In genomic region chr13:58087566-58087965, GRCh38 we compare ENCODE assay signal across 20 cellular contexts.
"Had no signal": no experiment of that assay in that cellular context is flagged by ENCODE, and none has a peak within 500 bp of the region (broad histone marks: within the 10 kb centered on the region; RNA-seq: fewer than 3 reads in every experiment).

No MANE protein-coding gene starts in this region.

- H3K36me3 ChIP-seq: esophagus muscularis mucosa, transverse colon, vagina had no signal

- ATAC-seq: activated T-cell treated with anti-CD3 and anti-CD28 coated beads, Interleukin-2, amount 50 U/mL, for 72 hours; left cardiac atrium; mucosa of descending colon had no signal

- H3K4me1 Mint-ChIP-seq: naive B cell had no signal

- DNase-seq: activated CD4-positive, alpha-beta T cell treated with anti-CD3 and anti-CD28 coated beads, Interleukin-2, amount 50 U/mL, for 1 hour; activated CD4-positive, CD25-positive, alpha-beta regulatory T cell treated with anti-CD3 and anti-CD28 coated beads, Interleukin-2, amount 50 U/mL, for 72 hours; activated CD8-positive, alpha-beta memory T cell treated with anti-CD3 and anti-CD28 coated beads, Interleukin-2, amount 50 U/mL, for 48 hours; activated effector memory CD4-positive, alpha-beta T cell treated with anti-CD3 and anti-CD28 coated beads, Interleukin-2, amount 50 U/mL, for 16 hours; activated naive CD4-positive, alpha-beta T cell treated with anti-CD3 and anti-CD28 coated beads, Interleukin-2, amount 50 U/mL, for 16 hours; activated T-cell treated with anti-CD3 and anti-CD28 coated beads, Interleukin-2, amount 50 U/mL, for 72 hours; effector CD8-positive, alpha-beta T cell; left cardiac atrium; mucosa of descending colon; naive B cell; stimulated activated CD8-positive, alpha-beta memory T cell treated with anti-CD3 and anti-CD28 coated beads, Interleukin-4, amount 100 ng/mL, for 48 hours; stimulated activated naive CD4-positive, alpha-beta T cell treated with Interleukin-2 at 50 U/mL for 16 hours; transverse colon had no signal

- H3K4me3 Mint-ChIP-seq: activated T-cell treated with anti-CD3 and anti-CD28 coated beads, Interleukin-2, amount 50 U/mL, for 72 hours; dendritic cell treated with granulocyte-macrophage colony-stimulating factor and Interleukin-4, amounts not matched to agents 40 ng/mL and 50 ng/mL, for 4 days; naive B cell; neural crest cell; T-helper 1 cell treated with Interleukin-12 subunit alpha and Interleukin-12 subunit beta and Interleukin-4 antibody, amounts not matched to agents 30 μg/mL and 1 μg/mL, for 36 hours had no signal

- H3K36me3 Mint-ChIP-seq: naive B cell had no signal

- H3K4me1 ChIP-seq: esophagus muscularis mucosa, transverse colon, vagina had no signal

- H3K27me3 Mint-ChIP-seq: naive B cell had no signal

- H3K27ac ChIP-seq: esophagus muscularis mucosa, transverse colon, vagina, VCaP had no signal

- H3K9me3 ChIP-seq: esophagus muscularis mucosa, transverse colon, vagina had no signal

- H3K27me3 ChIP-seq: esophagus muscularis mucosa, transverse colon, vagina had no signal

- H3K4me3 ChIP-seq: esophagus muscularis mucosa, lung, mucosa of descending colon, transverse colon, vagina had no signal

- H3K27ac Mint-ChIP-seq: activated T-cell treated with anti-CD3 and anti-CD28 coated beads, Interleukin-2, amount 50 U/mL, for 72 hours; dendritic cell treated with granulocyte-macrophage colony-stimulating factor and Interleukin-4, amounts not matched to agents 40 ng/mL and 50 ng/mL, for 4 days; naive B cell; T-helper 1 cell treated with Interleukin-12 subunit alpha and Interleukin-12 subunit beta and Interleukin-4 antibody, amounts not matched to agents 30 μg/mL and 1 μg/mL, for 36 hours had no signal

- H3K9me3 Mint-ChIP-seq: dendritic cell treated with granulocyte-macrophage colony-stimulating factor and Interleukin-4, amounts not matched to agents 40 ng/mL and 50 ng/mL, for 4 days; T-helper 1 cell treated with Interleukin-12 subunit alpha and Interleukin-12 subunit beta and Interleukin-4 antibody, amounts not matched to agents 30 μg/mL and 1 μg/mL, for 36 hours had no signal
